In the genomic region with DNA sequence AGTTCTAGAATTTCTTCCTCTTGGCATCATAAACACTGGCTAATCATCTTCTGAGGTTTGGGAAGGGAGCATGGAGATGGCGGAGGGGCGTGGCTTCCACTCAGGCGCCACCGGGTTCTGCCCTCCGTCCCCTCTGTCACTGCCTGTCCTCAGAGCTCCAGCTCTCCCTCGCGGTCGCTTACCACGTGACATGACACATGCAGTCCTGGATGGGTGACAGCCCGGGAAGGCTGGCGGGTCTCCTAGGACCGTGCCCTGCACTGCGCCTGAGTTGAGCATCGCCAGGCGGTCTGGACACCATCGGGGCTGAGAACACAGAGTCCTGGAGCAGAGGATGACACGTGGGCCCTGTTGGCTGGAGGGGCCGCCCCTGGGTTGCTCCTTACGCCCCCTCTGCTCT, we compare ENCODE assay signal across 17 cellular contexts.
"Had no signal": no experiment of that assay in that cellular context is flagged by ENCODE, and none has a peak within 500 bp of the region (broad histone marks: within the 10 kb centered on the region; RNA-seq: fewer than 3 reads in every experiment).

No MANE protein-coding gene starts in this region.

- H3K27ac ChIP-seq: adrenal gland, breast epithelium, colonic mucosa, parathyroid adenoma, thyroid gland had no signal

- H3K4me3 ChIP-seq: adrenal gland, breast epithelium, colonic mucosa, thyroid gland had no signal

- H3K4me1 Mint-ChIP-seq: activated CD8-positive, alpha-beta memory T cell treated with anti-CD3 and anti-CD28 coated beads, Interleukin-2, amount 10 ng/mL, durations not matched to agents 7 days and 5 days; activated naive CD4-positive, alpha-beta T cell treated with anti-CD3 and anti-CD28 coated beads, Interleukin-2, amount 50 U/mL, for 24 hours had no signal

- H3K36me3 Mint-ChIP-seq: activated CD8-positive, alpha-beta memory T cell treated with anti-CD3 and anti-CD28 coated beads, Interleukin-2, amount 10 ng/mL, durations not matched to agents 7 days and 5 days; activated naive CD4-positive, alpha-beta T cell treated with anti-CD3 and anti-CD28 coated beads, Interleukin-2, amount 50 U/mL, for 24 hours; natural killer cell treated with Interleukin-12 subunit alpha and Interleukin-12 subunit beta and Interleukin-15 and Interleukin-18, amount 100 ng/mL, for 72 hours had no signal

- H3K36me3 ChIP-seq: breast epithelium, colonic mucosa had no signal

- H3K9ac ChIP-seq: parathyroid adenoma had no signal

- DNase-seq: activated CD4-positive, alpha-beta T cell treated with anti-CD3 and anti-CD28 coated beads for 48 hours; activated CD8-positive, alpha-beta memory T cell treated with anti-CD3 and anti-CD28 coated beads, Interleukin-2, amount 10 ng/mL, durations not matched to agents 7 days and 5 days; activated CD8-positive, alpha-beta T cell treated with anti-CD3 and anti-CD28 coated beads for 36 hours; activated gamma-delta T cell; colonic mucosa; midbrain; stimulated activated CD4-positive, alpha-beta T cell treated with anti-CD3 and anti-CD28 coated beads, Interleukin-2, amount 100 ng/mL, for 48 hours; stimulated activated naive CD4-positive, alpha-beta T cell; thyroid gland had no signal

- H3K9me3 Mint-ChIP-seq: activated CD8-positive, alpha-beta T cell treated with anti-CD3 and anti-CD28 coated beads for 36 hours; activated naive CD4-positive, alpha-beta T cell treated with anti-CD3 and anti-CD28 coated beads, Interleukin-2, amount 50 U/mL, for 24 hours; activated T-helper 1 cell treated with anti-CD3 and anti-CD28 coated beads, Interleukin-12 subunit alpha, Interleukin-12 subunit beta, Interleukin-2, Interleukin-4 antibody, amounts not matched to agents 30 ng/mL and 10 ng/mL and 1 ng/mL, durations not matched to agents 14 hours and 24 hours and 36 hours; natural killer cell treated with Interleukin-12 subunit alpha and Interleukin-12 subunit beta and Interleukin-15 and Interleukin-18, amount 100 ng/mL, for 72 hours had no signal

- H3K9me3 ChIP-seq: adrenal gland, breast epithelium, colonic mucosa, thyroid gland had no signal

- H3K27ac Mint-ChIP-seq: activated CD8-positive, alpha-beta memory T cell treated with anti-CD3 and anti-CD28 coated beads, Interleukin-2, amount 10 ng/mL, durations not matched to agents 7 days and 5 days; activated CD8-positive, alpha-beta T cell treated with anti-CD3 and anti-CD28 coated beads for 36 hours; activated naive CD4-positive, alpha-beta T cell treated with anti-CD3 and anti-CD28 coated beads, Interleukin-2, amount 50 U/mL, for 24 hours; activated T-helper 1 cell treated with anti-CD3 and anti-CD28 coated beads, Interleukin-12 subunit alpha, Interleukin-12 subunit beta, Interleukin-2, Interleukin-4 antibody, amounts not matched to agents 30 ng/mL and 10 ng/mL and 1 ng/mL, durations not matched to agents 14 hours and 24 hours and 36 hours; natural killer cell treated with Interleukin-12 subunit alpha and Interleukin-12 subunit beta and Interleukin-15 and Interleukin-18, amount 100 ng/mL, for 72 hours had no signal

- H3K27me3 ChIP-seq: adrenal gland, breast epithelium, colonic mucosa, thyroid gland had no signal

- H2AFZ ChIP-seq: parathyroid adenoma had no signal

- ATAC-seq: activated CD8-positive, alpha-beta memory T cell treated with anti-CD3 and anti-CD28 coated beads, Interleukin-2, amount 10 ng/mL, durations not matched to agents 7 days and 5 days; activated CD8-positive, alpha-beta T cell treated with anti-CD3 and anti-CD28 coated beads for 36 hours; natural killer cell treated with Interleukin-12 subunit alpha and Interleukin-12 subunit beta and Interleukin-15 and Interleukin-18, amount 100 ng/mL, for 72 hours; sciatic nerve; SK-N-SH treated with all-trans-retinoic acid at 6 μM for 48 hours had no signal

- H3K4me1 ChIP-seq: breast epithelium, colonic mucosa, parathyroid adenoma, thyroid gland had no signal

- H3K4me3 Mint-ChIP-seq: activated CD8-positive, alpha-beta memory T cell treated with anti-CD3 and anti-CD28 coated beads, Interleukin-2, amount 10 ng/mL, durations not matched to agents 7 days and 5 days; activated CD8-positive, alpha-beta T cell treated with anti-CD3 and anti-CD28 coated beads for 36 hours; activated naive CD4-positive, alpha-beta T cell treated with anti-CD3 and anti-CD28 coated beads, Interleukin-2, amount 50 U/mL, for 24 hours; activated T-helper 1 cell treated with anti-CD3 and anti-CD28 coated beads, Interleukin-12 subunit alpha, Interleukin-12 subunit beta, Interleukin-2, Interleukin-4 antibody, amounts not matched to agents 30 ng/mL and 10 ng/mL and 1 ng/mL, durations not matched to agents 14 hours and 24 hours and 36 hours; natural killer cell treated with Interleukin-12 subunit alpha and Interleukin-12 subunit beta and Interleukin-15 and Interleukin-18, amount 100 ng/mL, for 72 hours had no signal
